In the genomic region with DNA sequence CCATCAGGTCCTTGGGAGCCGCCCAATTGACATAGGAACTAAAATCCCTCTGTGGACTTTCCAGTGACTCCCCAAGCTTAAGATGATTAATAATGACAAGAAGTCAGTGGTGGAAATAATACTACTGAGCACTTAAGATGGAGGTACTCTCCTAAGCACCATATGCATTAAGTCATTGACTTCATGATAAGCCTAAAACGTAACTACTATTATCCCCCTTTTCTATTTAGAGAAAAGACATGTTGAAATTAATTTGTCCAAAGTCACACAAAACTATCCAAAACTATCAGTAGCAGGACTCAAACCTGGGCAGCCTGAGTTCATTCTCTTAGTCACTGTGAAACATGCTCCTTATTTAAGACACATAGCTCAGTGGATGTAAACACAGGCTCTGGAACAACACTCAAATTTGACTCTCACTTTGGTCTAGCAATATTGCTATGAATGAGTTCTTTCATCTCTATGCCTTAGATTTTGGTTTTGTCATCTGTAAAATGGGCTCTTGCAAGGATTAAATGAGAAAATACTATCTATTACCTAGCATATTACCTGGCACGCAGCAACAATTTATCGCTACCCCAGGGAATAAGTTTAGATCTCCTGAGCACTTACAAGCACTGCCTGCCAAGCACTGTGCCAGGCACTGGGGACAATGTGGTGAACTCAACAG, we compare ENCODE assay signal across 1 cellular context.
TF ChIP-seq lines count a peak whose summit lies in the region.

No MANE protein-coding gene starts in this region.

TF ChIP-seq in GM12878, 131 proteins besides CTCF, POLR2A, EP300 and RAD21:
- no peak for TF ChIP-seq ZBTB11 (CRISPR knock-in tag; IDR thresholded peaks at IDR 0.05)
- no peak for TF ChIP-seq SUZ12 (IDR thresholded peaks at IDR 0.05; ENCODE audit: unreplicated experiment)
- no peak for TF ChIP-seq HDAC2 (IDR thresholded peaks at IDR 0.05)
- no peak for TF ChIP-seq LARP7 (IDR thresholded peaks at IDR 0.05)
- no peak for TF ChIP-seq HDAC6 (IDR thresholded peaks at IDR 0.05; ENCODE audit: unreplicated experiment)
- no peak for TF ChIP-seq RELB (IDR thresholded peaks at IDR 0.05; ENCODE audit: low read depth)
TF ChIP-seq in GM12878: peak in this region for 0.
